ENCODE assay signal across 19 cellular contexts in genomic region chr18:26686532-26686931, GRCh38.
DNase-seq lines count a peak whose midpoint lies in the region; ATAC-seq, FAIRE-seq and TF ChIP-seq lines count a peak whose summit lies in the region.
"Had no signal": no experiment of that assay in that cellular context is flagged by ENCODE, and none has a peak within 500 bp of the region (broad histone marks: within the 10 kb centered on the region; RNA-seq: fewer than 3 reads in every experiment).

No MANE protein-coding gene starts in this region.

- peak; percentile 78 to 79 for DNase-seq in NCI-H526 (lab: John Stamatoyannopoulos, UW)
- DNase-seq in caudate nucleus (lab: John Stamatoyannopoulos, UW): no peak
- DNase-seq in renal cortical epithelial cell (ENCODE audit: low read depth): peak; percentile 40
- no peak for DNase-seq in RCC 7860 (ENCODE audit: low spot score)
- no peak for DNase-seq in activated naive CD4-positive, alpha-beta T cell treated with anti-CD3 and anti-CD28 coated beads, Interleukin-2, amount 10 ng/mL, durations not matched to agents 7 days and 5 days
- DNase-seq in upper lobe of right lung: no peak
- DNase-seq: C1 segment of cervical spinal cord; CD8-positive, alpha-beta memory T cell; DMS79; HCEC 1CT; NCI-H1105 treated with DMSO at 0.1 percent for 48 hours; NCI-H1694; NCI-H510A treated with DMSO at 0.1 percent for 48 hours; PC-3; SIG-M5 had no signal

- intact Hi-C loops in upper lobe of right lung (cut with DNase I): no loop called here

- H3K36me3 ChIP-seq in upper lobe of right lung: no peaks in the 10 kb centered on the region

- no peak overlapping the region for H3K4me3 Mint-ChIP-seq in nephron
- no peak overlapping the region for H3K4me3 Mint-ChIP-seq in activated naive CD4-positive, alpha-beta T cell treated with anti-CD3 and anti-CD28 coated beads, Interleukin-2, amount 10 ng/mL, durations not matched to agents 7 days and 5 days
- H3K4me3 Mint-ChIP-seq: CD8-positive, alpha-beta memory T cell had no signal

- CTCF ChIA-PET in activated naive CD4-positive, alpha-beta T cell treated with anti-CD3 and anti-CD28 coated beads, Interleukin-2, amount 10 ng/mL, durations not matched to agents 7 days and 5 days (lab: Charles Lee): no interaction called here

- no peaks in the 10 kb centered on the region for H3K9me3 ChIP-seq in upper lobe of right lung

- no peaks in the 10 kb centered on the region for H3K27me3 ChIP-seq in upper lobe of right lung

- peaks cover 16% of the 10 kb centered on the region for H3K4me1 Mint-ChIP-seq in nephron
- no peaks in the 10 kb centered on the region for H3K4me1 Mint-ChIP-seq in activated naive CD4-positive, alpha-beta T cell treated with anti-CD3 and anti-CD28 coated beads, Interleukin-2, amount 10 ng/mL, durations not matched to agents 7 days and 5 days
- H3K4me1 Mint-ChIP-seq: CD8-positive, alpha-beta memory T cell had no signal

- FAIRE-seq in RCC 7860 (lab: Jason Lieb, UNC): no peak
- FAIRE-seq: K562 had no signal

- H3K4me1 ChIP-seq in upper lobe of right lung: peaks cover 5% of the 10 kb centered on the region

- no peak overlapping the region for H3K4me3 ChIP-seq in upper lobe of right lung
- H3K4me3 ChIP-seq: K562 had no signal

- TF ChIP-seq CTCF in nephron (IDR thresholded peaks at IDR 0.05; ENCODE audit: unreplicated experiment in 3 of 3) (no peak), upper lobe of right lung (IDR thresholded peaks at IDR 0.05) (no peak)

- peak overlapping the region; percentile 53 to 83 (median 66) for H3K27ac Mint-ChIP-seq in nephron
- no peak overlapping the region for H3K27ac Mint-ChIP-seq in activated naive CD4-positive, alpha-beta T cell treated with anti-CD3 and anti-CD28 coated beads, Interleukin-2, amount 10 ng/mL, durations not matched to agents 7 days and 5 days
- H3K27ac Mint-ChIP-seq: CD8-positive, alpha-beta memory T cell had no signal

- no peaks in the 10 kb centered on the region for H3K36me3 Mint-ChIP-seq in nephron (ENCODE audit: low read depth)
- H3K36me3 Mint-ChIP-seq in activated naive CD4-positive, alpha-beta T cell treated with anti-CD3 and anti-CD28 coated beads, Interleukin-2, amount 10 ng/mL, durations not matched to agents 7 days and 5 days: no peaks in the 10 kb centered on the region
- H3K36me3 Mint-ChIP-seq: CD8-positive, alpha-beta memory T cell had no signal

- ATAC-seq in upper lobe of right lung (no peak), HG02973 (IDR thresholded peaks at IDR 0.05; ENCODE audit: unreplicated experiment) (no peak)
- ATAC-seq: K562, PC-3 had no signal

- H3K9me3 Mint-ChIP-seq in nephron: peaks cover 1% of the 10 kb centered on the region
- peaks cover 2% of the 10 kb centered on the region for H3K9me3 Mint-ChIP-seq in activated naive CD4-positive, alpha-beta T cell treated with anti-CD3 and anti-CD28 coated beads, Interleukin-2, amount 10 ng/mL, durations not matched to agents 7 days and 5 days
- H3K9me3 Mint-ChIP-seq: CD8-positive, alpha-beta memory T cell had no signal

- peak overlapping the region; percentile 74 for H3K27ac ChIP-seq in caudate nucleus (ENCODE audit: low read depth, low read length)
- no peak overlapping the region for H3K27ac ChIP-seq in upper lobe of right lung
- H3K27ac ChIP-seq: RWPE1 had no signal

- no peaks in the 10 kb centered on the region for H3K27me3 Mint-ChIP-seq in nephron (ENCODE audit: low read depth)
- H3K27me3 Mint-ChIP-seq in activated naive CD4-positive, alpha-beta T cell treated with anti-CD3 and anti-CD28 coated beads, Interleukin-2, amount 10 ng/mL, durations not matched to agents 7 days and 5 days: no peaks in the 10 kb centered on the region
- H3K27me3 Mint-ChIP-seq: CD8-positive, alpha-beta memory T cell had no signal

Comparison
In these comparisons a context has a peak if more than half of its experiments do, and no peak if none do; other contexts are left out.
1. DNase-seq: peak in NCI-H526 (2 of 2) and renal cortical epithelial cell (single experiment); none in caudate nucleus (0 of 61), RCC 7860 (single experiment), activated naive CD4-positive, alpha-beta T cell treated with anti-CD3 and anti-CD28 coated beads, Interleukin-2, amount 10 ng/mL, durations not matched to agents 7 days and 5 days (single experiment) and upper lobe of right lung (single experiment).